In the genomic region with DNA sequence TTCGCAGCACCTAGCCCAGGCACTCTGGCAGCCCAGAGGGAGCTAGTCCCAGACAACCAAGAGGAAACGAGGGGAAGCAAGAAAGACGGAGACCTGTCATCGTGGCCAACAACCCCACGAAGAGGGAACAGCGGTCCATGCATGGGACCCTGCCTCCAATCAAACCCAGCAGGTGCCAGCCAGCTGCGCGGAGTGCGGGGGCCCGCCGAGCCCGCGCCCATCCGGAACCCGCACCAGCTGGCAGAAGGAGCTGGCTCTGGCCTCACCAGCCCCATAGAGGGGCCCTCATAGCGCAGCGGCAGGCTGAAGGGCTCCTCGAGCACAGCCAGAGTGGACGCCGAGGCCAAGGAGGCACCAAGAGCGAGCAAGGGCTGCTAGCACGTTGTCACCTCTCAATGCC, we compare ENCODE assay signal across 38 cellular contexts.
"Had no signal": no experiment of that assay in that cellular context is flagged by ENCODE, and none has a peak within 500 bp of the region (broad histone marks: within the 10 kb centered on the region; RNA-seq: fewer than 3 reads in every experiment).

No MANE protein-coding gene starts in this region.

- H3K27ac Mint-ChIP-seq: activated naive CD4-positive, alpha-beta T cell treated with anti-CD3 and anti-CD28 coated beads for 36 hours; activated naive CD4-positive, alpha-beta T cell treated with anti-CD3 and anti-CD28 coated beads, Interleukin-2, amount 10 ng/mL, durations not matched to agents 7 days and 5 days; activated naive CD4-positive, alpha-beta T cell treated with anti-CD3 and anti-CD28 coated beads, Interleukin-2, amount 50 U/mL, for 24 hours; activated naive CD4-positive, alpha-beta T cell treated with anti-CD3 and anti-CD28 coated beads, Interleukin-2, amount 50 U/mL, for 72 hours; activated naive CD8-positive, alpha-beta T cell; activated naive CD8-positive, alpha-beta T cell treated with anti-CD3 and anti-CD28 coated beads for 36 hours; activated naive CD8-positive, alpha-beta T cell treated with anti-CD3 and anti-CD28 coated beads, Interleukin-2, amount 10 ng/mL, durations not matched to agents 7 days and 5 days; activated naive CD8-positive, alpha-beta T cell treated with anti-CD3 and anti-CD28 coated beads, Interleukin-2, amount 50 U/mL, for 24 hours; activated T-cell treated with anti-CD3 and anti-CD28 coated beads, Interleukin-2, amount 50 U/mL, for 24 hours; activated T-cell treated with anti-CD3 and anti-CD28 coated beads, Interleukin-2, amount 50 U/mL, for 72 hours; activated T-helper 1 cell treated with anti-CD3 and anti-CD28 coated beads, Interleukin-12 subunit alpha, Interleukin-12 subunit beta, Interleukin-2, Interleukin-4 antibody, amounts not matched to agents 30 ng/mL and 10 ng/mL and 1 ng/mL, durations not matched to agents 14 hours and 24 hours and 36 hours; activated T-helper 17 cell treated with anti-CD3 and anti-CD28 coated beads, Interleukin-2, amount 50 U/mL, for 72 hours; activated T-helper 2 cell treated with anti-CD3 and anti-CD28 coated beads, Interferon-gamma antibody, Interleukin-2, Interleukin-4, amounts not matched to agents 10 μg/mL and 5 μg/mL and 100 μg/mL, durations not matched to agents 14 hours and 24 hours and 36 hours; brain had no signal

- H3K4me1 ChIP-seq: adrenal gland, ascending aorta, body of pancreas, breast epithelium had no signal

- H3K27me3 Mint-ChIP-seq: activated naive CD4-positive, alpha-beta T cell treated with anti-CD3 and anti-CD28 coated beads, Interleukin-2, amount 10 ng/mL, durations not matched to agents 7 days and 5 days; activated naive CD4-positive, alpha-beta T cell treated with anti-CD3 and anti-CD28 coated beads, Interleukin-2, amount 50 U/mL, for 24 hours; activated naive CD8-positive, alpha-beta T cell; activated naive CD8-positive, alpha-beta T cell treated with anti-CD3 and anti-CD28 coated beads for 36 hours; activated naive CD8-positive, alpha-beta T cell treated with anti-CD3 and anti-CD28 coated beads, Interleukin-2, amount 10 ng/mL, durations not matched to agents 7 days and 5 days; activated naive CD8-positive, alpha-beta T cell treated with anti-CD3 and anti-CD28 coated beads, Interleukin-2, amount 50 U/mL, for 24 hours; activated T-helper 17 cell treated with anti-CD3 and anti-CD28 coated beads, Interleukin-2, amount 50 U/mL, for 72 hours; brain; central memory CD8-positive, alpha-beta T cell had no signal

- H3K9me3 ChIP-seq: adrenal gland, ascending aorta, body of pancreas had no signal

- H3K36me3 Mint-ChIP-seq: activated naive CD4-positive, alpha-beta T cell treated with anti-CD3 and anti-CD28 coated beads, Interleukin-2, amount 10 ng/mL, durations not matched to agents 7 days and 5 days; activated naive CD4-positive, alpha-beta T cell treated with anti-CD3 and anti-CD28 coated beads, Interleukin-2, amount 50 U/mL, for 24 hours; activated naive CD4-positive, alpha-beta T cell treated with anti-CD3 and anti-CD28 coated beads, Interleukin-2, amount 50 U/mL, for 72 hours; activated naive CD8-positive, alpha-beta T cell; activated naive CD8-positive, alpha-beta T cell treated with anti-CD3 and anti-CD28 coated beads for 36 hours; activated naive CD8-positive, alpha-beta T cell treated with anti-CD3 and anti-CD28 coated beads, Interleukin-2, amount 10 ng/mL, durations not matched to agents 7 days and 5 days; brain had no signal

- H3K36me3 ChIP-seq: adrenal gland, ascending aorta, brain microvascular endothelial cell, breast epithelium, cardiac muscle cell had no signal

- H3K9me3 Mint-ChIP-seq: activated naive CD4-positive, alpha-beta T cell treated with anti-CD3 and anti-CD28 coated beads, Interleukin-2, amount 50 U/mL, for 72 hours; activated naive CD8-positive, alpha-beta T cell treated with anti-CD3 and anti-CD28 coated beads, Interleukin-2, amount 10 ng/mL, durations not matched to agents 7 days and 5 days; central memory CD8-positive, alpha-beta T cell had no signal

- H3K4me3 ChIP-seq: adrenal gland, ascending aorta, body of pancreas, breast epithelium, cardiac muscle cell had no signal

- ATAC-seq: activated naive CD4-positive, alpha-beta T cell treated with anti-CD3 and anti-CD28 coated beads, Interleukin-2, amount 50 U/mL, for 72 hours; activated naive CD8-positive, alpha-beta T cell treated with anti-CD3 and anti-CD28 coated beads, Interleukin-2, amount 50 U/mL, for 24 hours; activated T-cell treated with anti-CD3 and anti-CD28 coated beads, Interleukin-2, amount 50 U/mL, for 4 hours; activated T-cell treated with anti-CD3 and anti-CD28 coated beads, Interleukin-2, amount 50 U/mL, for 72 hours; activated T-helper 17 cell treated with anti-CD3 and anti-CD28 coated beads, Interleukin-2, amount 50 U/mL, for 72 hours; body of pancreas had no signal

- DNase-seq: activated effector memory CD4-positive, alpha-beta T cell treated with anti-CD3 and anti-CD28 coated beads, Interleukin-2, amount 50 U/mL, for 16 hours; activated effector memory CD4-positive, alpha-beta T cell treated with Interleukin-2 at 50 U/mL for 16 hours; activated gamma-delta T cell; activated gamma-delta T cell treated with Interleukin-2 at 50 U/mL for 16 hours; activated naive CD4-positive, alpha-beta T cell; activated naive CD4-positive, alpha-beta T cell treated with anti-CD3 and anti-CD28 coated beads for 36 hours; activated naive CD4-positive, alpha-beta T cell treated with anti-CD3 and anti-CD28 coated beads, Interleukin-2, amount 10 ng/mL, durations not matched to agents 7 days and 5 days; activated naive CD4-positive, alpha-beta T cell treated with anti-CD3 and anti-CD28 coated beads, Interleukin-2, amount 50 U/mL, for 16 hours; activated naive CD4-positive, alpha-beta T cell treated with Interleukin-2 at 50 U/mL for 16 hours; activated naive CD8-positive, alpha-beta T cell treated with anti-CD3 and anti-CD28 coated beads for 36 hours; activated naive CD8-positive, alpha-beta T cell treated with anti-CD3 and anti-CD28 coated beads, Interleukin-2, amount 10 ng/mL, durations not matched to agents 7 days and 5 days; activated naive CD8-positive, alpha-beta T cell treated with anti-CD3 and anti-CD28 coated beads, Interleukin-2, amount 50 U/mL, for 24 hours; activated T-cell treated with anti-CD3 and anti-CD28 coated beads, Interleukin-2, amount 50 U/mL, for 1 hour; activated T-cell treated with anti-CD3 and anti-CD28 coated beads, Interleukin-2, amount 50 U/mL, for 24 hours; activated T-cell treated with anti-CD3 and anti-CD28 coated beads, Interleukin-2, amount 50 U/mL, for 4 hours; activated T-cell treated with anti-CD3 and anti-CD28 coated beads, Interleukin-2, amount 50 U/mL, for 48 hours; activated T-cell treated with anti-CD3 and anti-CD28 coated beads, Interleukin-2, amount 50 U/mL, for 72 hours; adrenal gland; amniotic stem cell; amygdala; anterior cingulate cortex; aorta; body of pancreas; brain microvascular endothelial cell; caudate nucleus; central memory CD4-positive, alpha-beta T cell; cerebellar nuclear complex had no signal

- H3K27me3 ChIP-seq: adrenal gland, ascending aorta, body of pancreas, brain microvascular endothelial cell, breast epithelium, cardiac muscle cell had no signal

- H3K4me1 Mint-ChIP-seq: activated naive CD4-positive, alpha-beta T cell treated with anti-CD3 and anti-CD28 coated beads, Interleukin-2, amount 10 ng/mL, durations not matched to agents 7 days and 5 days; activated naive CD4-positive, alpha-beta T cell treated with anti-CD3 and anti-CD28 coated beads, Interleukin-2, amount 50 U/mL, for 24 hours; activated naive CD8-positive, alpha-beta T cell treated with anti-CD3 and anti-CD28 coated beads for 36 hours; activated naive CD8-positive, alpha-beta T cell treated with anti-CD3 and anti-CD28 coated beads, Interleukin-2, amount 10 ng/mL, durations not matched to agents 7 days and 5 days; activated naive CD8-positive, alpha-beta T cell treated with anti-CD3 and anti-CD28 coated beads, Interleukin-2, amount 50 U/mL, for 24 hours; activated T-helper 17 cell treated with anti-CD3 and anti-CD28 coated beads, Interleukin-2, amount 50 U/mL, for 72 hours; brain; central memory CD8-positive, alpha-beta T cell had no signal

- H3K4me3 Mint-ChIP-seq: activated naive CD4-positive, alpha-beta T cell treated with anti-CD3 and anti-CD28 coated beads for 36 hours; activated naive CD4-positive, alpha-beta T cell treated with anti-CD3 and anti-CD28 coated beads, Interleukin-2, amount 10 ng/mL, durations not matched to agents 7 days and 5 days; activated naive CD4-positive, alpha-beta T cell treated with anti-CD3 and anti-CD28 coated beads, Interleukin-2, amount 50 U/mL, for 24 hours; activated naive CD8-positive, alpha-beta T cell; activated naive CD8-positive, alpha-beta T cell treated with anti-CD3 and anti-CD28 coated beads for 36 hours; activated naive CD8-positive, alpha-beta T cell treated with anti-CD3 and anti-CD28 coated beads, Interleukin-2, amount 10 ng/mL, durations not matched to agents 7 days and 5 days; activated naive CD8-positive, alpha-beta T cell treated with anti-CD3 and anti-CD28 coated beads, Interleukin-2, amount 50 U/mL, for 24 hours; activated T-cell treated with anti-CD3 and anti-CD28 coated beads, Interleukin-2, amount 50 U/mL, for 24 hours; activated T-cell treated with anti-CD3 and anti-CD28 coated beads, Interleukin-2, amount 50 U/mL, for 4 hours; activated T-cell treated with anti-CD3 and anti-CD28 coated beads, Interleukin-2, amount 50 U/mL, for 72 hours; activated T-helper 1 cell treated with anti-CD3 and anti-CD28 coated beads, Interleukin-12 subunit alpha, Interleukin-12 subunit beta, Interleukin-2, Interleukin-4 antibody, amounts not matched to agents 30 ng/mL and 10 ng/mL and 1 ng/mL, durations not matched to agents 14 hours and 24 hours and 36 hours; activated T-helper 17 cell treated with anti-CD3 and anti-CD28 coated beads, Interleukin-2, amount 50 U/mL, for 72 hours; brain; central memory CD8-positive, alpha-beta T cell had no signal

- H3K27ac ChIP-seq: adrenal gland, ascending aorta, body of pancreas, brain microvascular endothelial cell, breast epithelium, cardiac muscle cell had no signal
